In genomic region chr1:111164151-111164550, GRCh38 we compare ENCODE assay signal across 20 cellular contexts.
"Had no signal": no experiment of that assay in that cellular context is flagged by ENCODE, and none has a peak within 500 bp of the region (broad histone marks: within the 10 kb centered on the region; RNA-seq: fewer than 3 reads in every experiment).

No MANE protein-coding gene starts in this region.

- H3K9me3 Mint-ChIP-seq: activated CD8-positive, alpha-beta T cell treated with anti-CD3 and anti-CD28 coated beads for 36 hours; activated naive CD8-positive, alpha-beta T cell treated with anti-CD3 and anti-CD28 coated beads, Interleukin-2, amount 50 U/mL, for 24 hours; activated T-helper 17 cell treated with anti-CD3 and anti-CD28 coated beads, Interleukin-2, amount 50 U/mL, for 72 hours; effector memory CD8-positive, alpha-beta T cell; T-cell had no signal

- DNase-seq: activated CD4-positive, alpha-beta T cell treated with anti-CD3 and anti-CD28 coated beads for 48 hours; activated CD4-positive, CD25-positive, alpha-beta regulatory T cell; activated CD8-positive, alpha-beta T cell treated with anti-CD3 and anti-CD28 coated beads for 36 hours; activated naive CD4-positive, alpha-beta T cell; activated naive CD8-positive, alpha-beta T cell treated with anti-CD3 and anti-CD28 coated beads, Interleukin-2, amount 50 U/mL, for 24 hours; activated T-cell treated with anti-CD3 and anti-CD28 coated beads, Interleukin-2, amount 50 U/mL, for 1 hour; effector memory CD8-positive, alpha-beta T cell; foreskin fibroblast; hypothalamus; kidney glomerular epithelial cell; left ventricle myocardium inferior; occipital lobe; retina; stimulated activated CD4-positive, alpha-beta T cell treated with anti-CD3 and anti-CD28 coated beads, Interleukin-2, amount 100 ng/mL, for 24 hours; stimulated activated naive CD8-positive, alpha-beta T cell treated with anti-CD3 and anti-CD28 coated beads, Interleukin-15, Interleukin-2, amounts not matched to agents 100 U/mL and 50 U/mL, for 24 hours; substantia nigra; T-cell; tibial artery had no signal

- H3K27ac Mint-ChIP-seq: activated CD8-positive, alpha-beta T cell treated with anti-CD3 and anti-CD28 coated beads for 36 hours; activated naive CD8-positive, alpha-beta T cell treated with anti-CD3 and anti-CD28 coated beads, Interleukin-2, amount 50 U/mL, for 24 hours; activated T-helper 17 cell treated with anti-CD3 and anti-CD28 coated beads, Interleukin-2, amount 50 U/mL, for 72 hours; T-cell had no signal

- H3K27me3 Mint-ChIP-seq: activated CD8-positive, alpha-beta T cell treated with anti-CD3 and anti-CD28 coated beads for 36 hours; activated naive CD8-positive, alpha-beta T cell treated with anti-CD3 and anti-CD28 coated beads, Interleukin-2, amount 50 U/mL, for 24 hours; activated T-helper 17 cell treated with anti-CD3 and anti-CD28 coated beads, Interleukin-2, amount 50 U/mL, for 72 hours; effector memory CD8-positive, alpha-beta T cell; T-cell had no signal

- H3K9me3 ChIP-seq: left ventricle myocardium inferior, tibial artery had no signal

- H3K4me3 ChIP-seq: cardiac muscle cell, left ventricle myocardium inferior, tibial artery had no signal

- H3K4me1 Mint-ChIP-seq: activated T-helper 17 cell treated with anti-CD3 and anti-CD28 coated beads, Interleukin-2, amount 50 U/mL, for 72 hours had no signal

- H3K27me3 ChIP-seq: cardiac muscle cell, tibial artery had no signal

- ATAC-seq: activated CD8-positive, alpha-beta T cell treated with anti-CD3 and anti-CD28 coated beads for 36 hours; activated naive CD8-positive, alpha-beta T cell treated with anti-CD3 and anti-CD28 coated beads, Interleukin-2, amount 50 U/mL, for 24 hours; activated T-helper 17 cell treated with anti-CD3 and anti-CD28 coated beads, Interleukin-2, amount 50 U/mL, for 72 hours; effector memory CD8-positive, alpha-beta T cell; stimulated activated naive CD8-positive, alpha-beta T cell treated with anti-CD3 and anti-CD28 coated beads, Interleukin-15, Interleukin-2, amounts not matched to agents 100 U/mL and 50 U/mL, for 24 hours; T-cell had no signal

- H3K4me3 Mint-ChIP-seq: activated CD8-positive, alpha-beta T cell treated with anti-CD3 and anti-CD28 coated beads for 36 hours; activated naive CD8-positive, alpha-beta T cell treated with anti-CD3 and anti-CD28 coated beads, Interleukin-2, amount 50 U/mL, for 24 hours; activated T-helper 17 cell treated with anti-CD3 and anti-CD28 coated beads, Interleukin-2, amount 50 U/mL, for 72 hours; effector memory CD8-positive, alpha-beta T cell; T-cell had no signal

- H3K4me1 ChIP-seq: tibial artery had no signal

- H3K27ac ChIP-seq: cardiac muscle cell, left ventricle myocardium inferior, tibial artery had no signal
